In the genomic region with DNA sequence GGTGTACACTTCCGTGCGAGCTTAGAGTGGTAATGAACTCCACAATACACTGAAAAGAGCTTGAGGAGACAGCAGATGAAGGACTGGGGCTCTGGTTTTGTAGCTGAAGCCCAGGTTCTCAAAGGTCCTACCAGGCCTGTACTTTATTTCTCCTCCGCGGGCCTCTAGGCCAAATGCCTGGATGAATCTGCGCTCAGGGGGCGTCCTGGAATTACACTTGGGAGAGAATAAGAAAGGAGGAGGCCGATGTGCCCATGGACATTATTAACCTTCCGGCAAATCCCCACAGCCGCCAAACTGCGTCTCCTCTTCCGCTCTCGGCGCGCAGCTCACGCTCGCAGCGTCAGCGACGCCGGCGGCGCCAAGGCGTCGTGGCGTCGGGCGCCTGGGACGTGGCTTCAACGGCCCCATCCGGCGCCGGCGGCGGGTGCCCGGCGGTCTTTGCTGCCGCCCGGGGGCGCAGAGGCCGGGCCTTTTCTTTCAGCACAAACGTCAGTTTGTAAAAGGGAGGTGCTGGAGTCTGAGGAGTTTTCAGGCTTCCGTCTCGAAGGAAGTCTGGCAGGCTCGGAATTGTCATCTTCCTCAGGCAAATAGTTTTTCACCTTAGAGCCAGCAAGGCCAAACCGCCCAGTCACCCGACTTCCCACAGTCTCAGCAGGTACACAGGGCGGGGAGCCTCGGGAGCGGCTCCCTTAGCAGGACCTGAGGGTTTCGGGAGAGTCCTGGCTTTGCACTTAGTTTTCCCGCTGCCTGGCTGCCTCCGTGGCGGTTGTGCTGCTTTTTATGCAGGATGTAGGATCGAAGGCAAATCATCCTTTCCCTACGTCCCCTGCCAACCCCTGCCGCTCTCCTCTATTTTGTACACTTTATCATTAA, we compare ENCODE assay signal across 8 cellular contexts. TPM values are rescaled to one million over a fixed set of nuclear protein-coding genes. Genes with fewer than 3 reads are reported as not detected.
DNase-seq lines count a peak whose midpoint lies in the region; ATAC-seq and TF ChIP-seq lines count a peak whose summit lies in the region.

TSS of gene CCDC7 (plus strand) at position 401 of the 876 bp plus-strand sequence. CDS start 5,503 bp downstream, outside the sequence.

- H3K27me3 Mint-ChIP-seq in chondrocyte (ENCODE audit: low read depth): no peaks in the 10 kb centered on the region

- peak; percentile 80 for TF ChIP-seq CTCF in chondrocyte (IDR thresholded peaks at IDR 0.05)

- H3K9me3 Mint-ChIP-seq in chondrocyte (ENCODE audit: low read depth): peaks cover 4% of the 10 kb centered on the region

- H3K4me1 Mint-ChIP-seq in chondrocyte (ENCODE audit: low read depth): peaks cover 18% of the 10 kb centered on the region

- H3K4me3 Mint-ChIP-seq in chondrocyte (ENCODE audit: unreplicated experiment): peak within 1 kb of the TSS; percentile 89

- peaks cover 1% of the 10 kb centered on the region for H3K36me3 Mint-ChIP-seq in chondrocyte (ENCODE audit: low read depth)

- peak; percentile 96 for DNase-seq in AG20443 (ENCODE audit: low spot score)
- peak; percentile 53 for DNase-seq in NCI-H345 treated with DMSO at 0.1 percent for 48 hours (lab: John Stamatoyannopoulos, UW; ENCODE audit: unreplicated experiment)
- peak; percentile 86 for DNase-seq in activated CD4-positive, CD25-positive, alpha-beta regulatory T cell treated with anti-CD3 and anti-CD28 coated beads, Interleukin-2, amount 50 U/mL, for 72 hours
- no peak for DNase-seq in chondrocyte (ENCODE audit: low spot score)
- peak; percentile 81 for DNase-seq in kidney glomerular epithelial cell (lab: John Stamatoyannopoulos, UW)
- peak; percentile 59 to 60 for DNase-seq in stimulated activated CD4-positive, alpha-beta T cell treated with anti-CD3 and anti-CD28 coated beads, Interleukin-1b, Interleukin-23, amount 100 ng/mL, for 1 hour (ENCODE audit: low read depth in 2 of 2)

- peak within 1 kb of the TSS; percentile 97 for H3K27ac Mint-ChIP-seq in chondrocyte (ENCODE audit: unreplicated experiment)

- ATAC-seq in GM19025 (IDR thresholded peaks at IDR 0.05; ENCODE audit: low read depth, unreplicated experiment): peak; percentile 98
- peak; percentile 97 for ATAC-seq in HG03342 (IDR thresholded peaks at IDR 0.05; ENCODE audit: unreplicated experiment)

RNA-seq across cellular contexts. Expression of gene CCDC7, which starts in this region (rescaled TPM):
- total RNA-seq in chondrocyte: 7.0 to 13.4 TPM (median 10.2 TPM) in 3 replicates
